ENCODE assay signal across 10 cellular contexts in the genomic region with DNA sequence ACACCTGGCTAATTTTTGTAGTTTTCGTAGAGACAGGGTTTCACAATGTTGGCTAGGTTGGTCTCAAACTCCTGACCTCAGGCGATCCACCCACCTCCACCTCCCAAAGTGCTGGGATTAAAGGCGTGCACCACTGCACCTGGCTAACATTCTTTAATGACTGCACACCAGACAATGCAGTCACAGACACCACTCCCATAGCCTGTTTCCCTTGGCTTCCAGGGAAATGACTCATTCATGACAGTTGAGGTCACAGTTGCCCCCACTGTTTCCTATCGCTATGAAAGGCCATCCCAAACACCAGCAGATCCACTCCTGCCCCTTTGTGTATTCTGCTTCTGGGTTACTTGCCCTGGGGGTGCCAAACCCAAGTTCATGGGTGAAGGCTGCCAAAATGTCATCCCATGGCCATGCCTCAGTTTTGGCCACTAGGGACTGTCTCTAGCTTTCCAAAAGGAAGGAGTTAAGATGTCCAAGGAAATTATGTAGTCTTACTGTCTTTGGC. TPM values are rescaled to one million over a fixed set of nuclear protein-coding genes. Genes with fewer than 3 reads are reported as not detected.
DNase-seq lines count a peak whose midpoint lies in the region; ATAC-seq and TF ChIP-seq lines count a peak whose summit lies in the region.
"Had no signal": no experiment of that assay in that cellular context is flagged by ENCODE, and none has a peak within 500 bp of the region (broad histone marks: within the 10 kb centered on the region; RNA-seq: fewer than 3 reads in every experiment).

No MANE protein-coding gene starts in this region.

- peaks cover 11% of the 10 kb centered on the region for H3K4me1 Mint-ChIP-seq in activated CD8-positive, alpha-beta T cell treated with anti-CD3 and anti-CD28 coated beads for 36 hours (ENCODE audit: low read depth)
- H3K4me1 Mint-ChIP-seq in activated CD8-positive, alpha-beta T cell treated with anti-CD3 and anti-CD28 coated beads, Interleukin-2, amount 10 ng/mL, durations not matched to agents 7 days and 5 days (ENCODE audit: low read depth), result peaks cover 1% of the 10 kb centered on the region

- DNase-seq in activated CD8-positive, alpha-beta T cell treated with anti-CD3 and anti-CD28 coated beads for 36 hours, result peak; percentile 17
- no peak for DNase-seq in activated CD8-positive, alpha-beta T cell treated with anti-CD3 and anti-CD28 coated beads, Interleukin-2, amount 10 ng/mL, durations not matched to agents 7 days and 5 days
- peak; percentile 91 for DNase-seq in RPMI7951 (ENCODE audit: low read depth)
- peak; percentile 28 for DNase-seq in fibroblast of gingiva (ENCODE audit: low read depth)
- DNase-seq in stimulated activated CD8-positive, alpha-beta memory T cell treated with anti-CD3 and anti-CD28 coated beads, Interleukin-4, amount 100 ng/mL, for 48 hours, result peak; percentile 33
- no peak for DNase-seq in midbrain (lab: John Stamatoyannopoulos, UW)
- DNase-seq: amygdala, KG1 had no signal

- no peaks in the 10 kb centered on the region for H3K27me3 Mint-ChIP-seq in activated CD8-positive, alpha-beta T cell treated with anti-CD3 and anti-CD28 coated beads for 36 hours
- peaks cover 2% of the 10 kb centered on the region for H3K27me3 Mint-ChIP-seq in activated CD8-positive, alpha-beta T cell treated with anti-CD3 and anti-CD28 coated beads, Interleukin-2, amount 10 ng/mL, durations not matched to agents 7 days and 5 days (ENCODE audit: low read depth)

- no peaks in the 10 kb centered on the region for H3K9me3 Mint-ChIP-seq in activated CD8-positive, alpha-beta T cell treated with anti-CD3 and anti-CD28 coated beads for 36 hours
- H3K9me3 Mint-ChIP-seq in activated CD8-positive, alpha-beta T cell treated with anti-CD3 and anti-CD28 coated beads, Interleukin-2, amount 10 ng/mL, durations not matched to agents 7 days and 5 days (ENCODE audit: insufficient read depth), result no peaks in the 10 kb centered on the region

- peaks cover 1% of the 10 kb centered on the region for H3K36me3 Mint-ChIP-seq in activated CD8-positive, alpha-beta T cell treated with anti-CD3 and anti-CD28 coated beads for 36 hours (ENCODE audit: low read depth)
- H3K36me3 Mint-ChIP-seq in activated CD8-positive, alpha-beta T cell treated with anti-CD3 and anti-CD28 coated beads, Interleukin-2, amount 10 ng/mL, durations not matched to agents 7 days and 5 days (ENCODE audit: low read depth), result no peaks in the 10 kb centered on the region

- no peak overlapping the region for H3K4me3 Mint-ChIP-seq in activated CD8-positive, alpha-beta T cell treated with anti-CD3 and anti-CD28 coated beads for 36 hours
- H3K4me3 Mint-ChIP-seq in activated CD8-positive, alpha-beta T cell treated with anti-CD3 and anti-CD28 coated beads, Interleukin-2, amount 10 ng/mL, durations not matched to agents 7 days and 5 days, result no peak overlapping the region

- intact Hi-C loops in activated CD8-positive, alpha-beta T cell treated with anti-CD3 and anti-CD28 coated beads for 36 hours (cut with micrococcal nuclease), result no loop called here

- CTCF ChIA-PET in activated CD8-positive, alpha-beta T cell treated with anti-CD3 and anti-CD28 coated beads for 36 hours (lab: Charles Lee), result interaction anchor here (1.1 kb wide), 1 partner anchor 33 kb away, joined by 3 read pairs; no protein-coding TSS in a partner anchor
- CTCF ChIA-PET in activated CD8-positive, alpha-beta T cell treated with anti-CD3 and anti-CD28 coated beads, Interleukin-2, amount 10 ng/mL, durations not matched to agents 7 days and 5 days (lab: Charles Lee), result no interaction called here

- no peak for TF ChIP-seq CTCF in activated CD8-positive, alpha-beta T cell treated with anti-CD3 and anti-CD28 coated beads for 36 hours (IDR thresholded peaks at IDR 0.05)

- ATAC-seq in activated CD8-positive, alpha-beta T cell treated with anti-CD3 and anti-CD28 coated beads for 36 hours, result peak; percentile 73
- no peak for ATAC-seq in activated CD8-positive, alpha-beta T cell treated with anti-CD3 and anti-CD28 coated beads, Interleukin-2, amount 10 ng/mL, durations not matched to agents 7 days and 5 days
- ATAC-seq in GM21423 (IDR thresholded peaks at IDR 0.05; ENCODE audit: unreplicated experiment), result no peak
- no peak for ATAC-seq in HG02798 (IDR thresholded peaks at IDR 0.05; ENCODE audit: poor library complexity, unreplicated experiment)

- POLR2A ChIA-PET in activated CD8-positive, alpha-beta T cell treated with anti-CD3 and anti-CD28 coated beads for 36 hours (lab: Charles Lee), result no interaction called here
- POLR2A ChIA-PET in activated CD8-positive, alpha-beta T cell treated with anti-CD3 and anti-CD28 coated beads, Interleukin-2, amount 10 ng/mL, durations not matched to agents 7 days and 5 days (lab: Charles Lee), result no interaction called here

- H3K27ac Mint-ChIP-seq in activated CD8-positive, alpha-beta T cell treated with anti-CD3 and anti-CD28 coated beads for 36 hours, result no peak overlapping the region
- no peak overlapping the region for H3K27ac Mint-ChIP-seq in activated CD8-positive, alpha-beta T cell treated with anti-CD3 and anti-CD28 coated beads, Interleukin-2, amount 10 ng/mL, durations not matched to agents 7 days and 5 days

RNA-seq across cellular contexts. Expression of gene CHMP1B, which starts 8.7 kb away (rescaled TPM):
- 10 to 100 TPM; 24.8 to 25.8 TPM for total RNA-seq in activated CD8-positive, alpha-beta T cell treated with anti-CD3 and anti-CD28 coated beads for 36 hours
- total RNA-seq in activated CD8-positive, alpha-beta T cell treated with anti-CD3 and anti-CD28 coated beads, Interleukin-2, amount 10 ng/mL, durations not matched to agents 7 days and 5 days, result 10 to 100 TPM; 21.1 to 22.8 TPM
- total RNA-seq in RPMI7951 (2014; rRNA removed; shearing (Covaris generic)), result 28.7 and 35.3 TPM in 2 replicates

RNA-seq across cellular contexts. Expression of gene MPPE1, which starts 48.2 kb away (rescaled TPM):
- 10 to 100 TPM; 21.7 to 22.4 TPM for total RNA-seq in activated CD8-positive, alpha-beta T cell treated with anti-CD3 and anti-CD28 coated beads for 36 hours
- 10 to 100 TPM; 40.0 to 41.6 TPM for total RNA-seq in activated CD8-positive, alpha-beta T cell treated with anti-CD3 and anti-CD28 coated beads, Interleukin-2, amount 10 ng/mL, durations not matched to agents 7 days and 5 days
- total RNA-seq in RPMI7951 (2014; rRNA removed; shearing (Covaris generic)), result 13.8 and 18.7 TPM in 2 replicates

Comparison
In these comparisons a context has a peak if more than half of its experiments do, and no peak if none do; other contexts are left out.
1. DNase-seq: peak in activated CD8-positive, alpha-beta T cell treated with anti-CD3 and anti-CD28 coated beads for 36 hours (single experiment), RPMI7951 (single experiment), fibroblast of gingiva (single experiment) and stimulated activated CD8-positive, alpha-beta memory T cell treated with anti-CD3 and anti-CD28 coated beads, Interleukin-4, amount 100 ng/mL, for 48 hours (single experiment); none in activated CD8-positive, alpha-beta T cell treated with anti-CD3 and anti-CD28 coated beads, Interleukin-2, amount 10 ng/mL, durations not matched to agents 7 days and 5 days (single experiment) and midbrain (single experiment).